ENCODE assay signal across 23 cellular contexts in the genomic region with DNA sequence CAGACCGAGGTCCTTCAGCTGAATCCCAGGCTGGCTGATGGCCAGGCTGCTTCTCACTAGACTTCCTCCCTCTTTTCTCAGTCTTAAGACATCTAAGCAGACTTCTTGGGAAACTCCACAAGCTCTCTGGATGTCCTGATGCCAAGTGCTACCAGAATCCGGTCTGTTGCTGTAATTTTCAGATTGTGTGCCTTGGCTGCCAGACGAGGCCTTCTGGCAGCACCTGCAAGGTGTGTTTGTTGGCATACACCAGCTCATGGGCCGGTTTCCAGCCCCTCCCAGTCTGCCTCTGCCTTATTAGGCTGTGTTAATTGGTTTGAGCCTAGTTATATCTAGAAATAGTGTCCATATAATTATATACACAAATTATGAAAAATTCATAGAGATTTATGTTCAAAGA.
DNase-seq lines count a peak whose midpoint lies in the region; ATAC-seq and TF ChIP-seq lines count a peak whose summit lies in the region.
"Had no signal": no experiment of that assay in that cellular context is flagged by ENCODE, and none has a peak within 500 bp of the region (broad histone marks: within the 10 kb centered on the region; RNA-seq: fewer than 3 reads in every experiment).

No MANE protein-coding gene starts in this region.

- TF ChIP-seq POLR2A in stomach (IDR thresholded peaks at IDR 0.05), result no peak

- H3K9me3 ChIP-seq in stomach, result no peaks in the 10 kb centered on the region
- H3K9me3 ChIP-seq in effector memory CD4-positive, alpha-beta T cell (ENCODE audit: control insufficient read depth, low read length), result no peaks in the 10 kb centered on the region

- H3K27ac Mint-ChIP-seq in endothelial cell (ENCODE audit: unreplicated experiment), result no peak overlapping the region
- H3K27ac Mint-ChIP-seq: CD8-positive, alpha-beta T cell; GM23338; memory B cell had no signal

- peak overlapping the region; percentile 48 for H3K4me3 Mint-ChIP-seq in endothelial cell (ENCODE audit: unreplicated experiment)
- H3K4me3 Mint-ChIP-seq: CD8-positive, alpha-beta T cell; GM23338; memory B cell had no signal

- no peak overlapping the region for H3K4me3 ChIP-seq in stomach
- no peak overlapping the region for H3K4me3 ChIP-seq in effector memory CD4-positive, alpha-beta T cell (ENCODE audit: insufficient read depth, low read depth, low read length, poor library complexity, severe bottlenecking)
- H3K4me3 ChIP-seq: GM23338, spleen had no signal

- WGBS in stomach, 5 donors, result 27 to 45% (median 29%) methylated on average over 4 of the region's 4 CpGs

- peaks cover 18% of the 10 kb centered on the region for H3K36me3 Mint-ChIP-seq in endothelial cell (ENCODE audit: low read depth, unreplicated experiment)

- peaks cover 18% of the 10 kb centered on the region for H3K4me1 Mint-ChIP-seq in endothelial cell (ENCODE audit: unreplicated experiment)
- H3K4me1 Mint-ChIP-seq: memory B cell had no signal

- H3K27ac ChIP-seq in stomach, result peak overlapping the region; percentile 62 to 84 (median 71)
- no peak overlapping the region for H3K27ac ChIP-seq in effector memory CD4-positive, alpha-beta T cell (ENCODE audit: insufficient read depth, low read length, poor library complexity, severe bottlenecking)
- H3K27ac ChIP-seq: foreskin keratinocyte, spleen had no signal

- H3K9me3 Mint-ChIP-seq in endothelial cell (ENCODE audit: unreplicated experiment), result no peaks in the 10 kb centered on the region

- no peaks in the 10 kb centered on the region for H3K36me3 ChIP-seq in stomach
- no peaks in the 10 kb centered on the region for H3K36me3 ChIP-seq in effector memory CD4-positive, alpha-beta T cell (ENCODE audit: control insufficient read depth, insufficient read depth, low read length)
- H3K36me3 ChIP-seq: spleen had no signal

- H3K27me3 ChIP-seq in stomach, result no peaks in the 10 kb centered on the region
- H3K27me3 ChIP-seq in effector memory CD4-positive, alpha-beta T cell (replicated peaks; ENCODE audit: control insufficient read depth, insufficient read depth, low read length, poor library complexity, severe bottlenecking), result no peaks in the 10 kb centered on the region
- H3K27me3 ChIP-seq: foreskin keratinocyte, spleen had no signal

- DNase-seq in NCI-H2029 (lab: John Stamatoyannopoulos, UW), result peak; percentile 92
- peak; percentile 54 for DNase-seq in NCI-H774 (lab: John Stamatoyannopoulos, UW)
- no peak for DNase-seq in endothelial cell (ENCODE audit: low spot score)
- peak; percentile 96 for DNase-seq in stomach
- no peak for DNase-seq in effector memory CD4-positive, alpha-beta T cell
- no peak for DNase-seq in T1000 (lab: John Stamatoyannopoulos, UW)
- DNase-seq: activated naive CD4-positive, alpha-beta T cell treated with anti-CD3 and anti-CD28 coated beads, Interleukin-2, amount 50 U/mL, for 16 hours; activated T-cell treated with anti-CD3 and anti-CD28 coated beads, Interleukin-2, amount 50 U/mL, for 48 hours; CD8-positive, alpha-beta T cell; erythroblast; foreskin keratinocyte; islet precursor cell; Kasumi-1; NCI-H1092 treated with DMSO at 0.1 percent for 48 hours; occipital lobe; retina; spleen; stimulated activated CD4-positive, alpha-beta T cell treated with anti-CD3 and anti-CD28 coated beads, Interleukin-4, amount 100 ng/mL, for 24 hours; stimulated activated naive CD4-positive, alpha-beta T cell treated with Interleukin-2 at 50 U/mL for 16 hours had no signal

- ATAC-seq in HG03139 (IDR thresholded peaks at IDR 0.05; ENCODE audit: unreplicated experiment), result no peak
- ATAC-seq: CD8-positive, alpha-beta T cell; foreskin keratinocyte; GM23338; Right ventricle myocardium inferior had no signal

- no peaks in the 10 kb centered on the region for H3K27me3 Mint-ChIP-seq in endothelial cell (ENCODE audit: unreplicated experiment)
- H3K27me3 Mint-ChIP-seq: memory B cell had no signal

- intact Hi-C loops in stomach (cut with DNase I; ENCODE audit: low total_unique reads), result no loop called here

- H3K4me1 ChIP-seq in stomach, result peaks cover 12 to 58% (median 34%) of the 10 kb centered on the region in 4 donors
- H3K4me1 ChIP-seq in effector memory CD4-positive, alpha-beta T cell (ENCODE audit: control insufficient read depth, insufficient read depth, low read length, poor library complexity, severe bottlenecking), result no peaks in the 10 kb centered on the region
- H3K4me1 ChIP-seq: foreskin keratinocyte, spleen had no signal

- TF ChIP-seq CTCF in endothelial cell (IDR thresholded peaks at IDR 0.05; ENCODE audit: unreplicated experiment) (no peak), stomach (IDR thresholded peaks at IDR 0.05) (no peak)

- no peak for TF ChIP-seq EP300 in stomach (IDR thresholded peaks at IDR 0.05)

Comparison
In these comparisons a context has a peak if more than half of its experiments do, and no peak if none do; other contexts are left out.
1. DNase-seq: peak in NCI-H2029 (single experiment), NCI-H774 (single experiment) and stomach (single experiment); none in endothelial cell (single experiment), effector memory CD4-positive, alpha-beta T cell (0 of 3) and T1000 (single experiment).